In the genomic region with DNA sequence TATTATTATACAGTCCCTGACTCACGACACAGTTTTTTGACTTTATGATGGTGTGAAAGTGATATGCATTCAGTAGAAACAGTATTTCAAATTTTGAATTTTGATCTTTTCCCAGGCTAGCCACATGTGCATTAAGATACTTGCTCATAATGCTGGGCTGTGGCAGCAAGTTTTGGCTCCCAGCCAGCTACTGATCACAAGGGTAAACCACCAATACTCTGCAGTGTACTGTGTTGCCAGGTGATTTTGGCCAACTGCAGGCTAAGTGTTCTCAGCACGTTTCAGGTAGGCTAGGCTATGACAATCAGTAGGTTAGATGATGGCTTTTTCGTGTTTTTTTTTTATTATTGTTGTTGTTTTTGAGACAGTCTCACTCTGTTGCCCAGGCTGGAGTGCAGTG, we compare ENCODE assay signal across 9 cellular contexts.
DNase-seq lines count a peak whose midpoint lies in the region; ATAC-seq and TF ChIP-seq lines count a peak whose summit lies in the region.
"Had no signal": no experiment of that assay in that cellular context is flagged by ENCODE, and none has a peak within 500 bp of the region (broad histone marks: within the 10 kb centered on the region; RNA-seq: fewer than 3 reads in every experiment).

No MANE protein-coding gene starts in this region.

- no peaks in the 10 kb centered on the region for H3K27me3 ChIP-seq in body of pancreas
- H3K27me3 ChIP-seq in neutrophil: no peaks in the 10 kb centered on the region

- no peaks in the 10 kb centered on the region for H3K27me3 Mint-ChIP-seq in activated CD4-positive, alpha-beta T cell treated with anti-CD3 and anti-CD28 coated beads for 36 hours

- intact Hi-C loops in activated CD4-positive, alpha-beta T cell treated with anti-CD3 and anti-CD28 coated beads for 36 hours (cut with DNase I, micrococcal nuclease): no loop called here
- intact Hi-C loops in body of pancreas (cut with DNase I): no loop called here

- H3K4me3 ChIP-seq in body of pancreas (no peak overlapping the region), neutrophil (ENCODE audit: low read depth in 1 of 2, low read length in 1 of 2) (no peak overlapping the region)

- H3K9me3 ChIP-seq in body of pancreas: no peaks in the 10 kb centered on the region
- H3K9me3 ChIP-seq in neutrophil: no peaks in the 10 kb centered on the region

- no peak overlapping the region for H3K27ac Mint-ChIP-seq in activated CD4-positive, alpha-beta T cell treated with anti-CD3 and anti-CD28 coated beads for 36 hours

- H3K4me1 Mint-ChIP-seq in activated CD4-positive, alpha-beta T cell treated with anti-CD3 and anti-CD28 coated beads for 36 hours: peaks cover 6% of the 10 kb centered on the region

- ATAC-seq in activated CD4-positive, alpha-beta T cell treated with anti-CD3 and anti-CD28 coated beads for 36 hours: peak; percentile 58
- ATAC-seq in body of pancreas: no peak
- ATAC-seq in GM18870 (IDR thresholded peaks at IDR 0.05; ENCODE audit: unreplicated experiment): no peak
- no peak for ATAC-seq in GM18517 (IDR thresholded peaks at IDR 0.05; ENCODE audit: unreplicated experiment)

- peak; percentile 51 for DNase-seq in activated CD4-positive, alpha-beta T cell treated with anti-CD3 and anti-CD28 coated beads for 36 hours
- DNase-seq in activated CD4-positive, alpha-beta T cell treated with anti-CD3 and anti-CD28 coated beads for 4 hours: no peak
- DNase-seq in NCI-H2196 (lab: John Stamatoyannopoulos, UW; ENCODE audit: unreplicated experiment) (peak; percentile 57), body of pancreas (peak; percentile 39 to 70 (median 63)), T-helper 1 cell (no peak)
- DNase-seq: activated gamma-delta T cell treated with Interleukin-2 at 50 U/mL for 16 hours had no signal

- no peaks in the 10 kb centered on the region for H3K9me3 Mint-ChIP-seq in activated CD4-positive, alpha-beta T cell treated with anti-CD3 and anti-CD28 coated beads for 36 hours (ENCODE audit: low read depth)

- CTCF ChIA-PET in activated CD4-positive, alpha-beta T cell treated with anti-CD3 and anti-CD28 coated beads for 36 hours (lab: Charles Lee): interaction anchor here (0.7 kb wide), 1 partner anchor 1047 kb away, joined by 3 read pairs; no protein-coding TSS in a partner anchor

- 72 to 76% methylated on average over 3 of the region's 3 CpGs for WGBS in body of pancreas, 2 donors

- peaks cover 3% of the 10 kb centered on the region for H3K36me3 Mint-ChIP-seq in activated CD4-positive, alpha-beta T cell treated with anti-CD3 and anti-CD28 coated beads for 36 hours (ENCODE audit: low read depth)

- POLR2A ChIA-PET in activated CD4-positive, alpha-beta T cell treated with anti-CD3 and anti-CD28 coated beads for 36 hours (lab: Charles Lee): no interaction called here

- H3K36me3 ChIP-seq in body of pancreas (replicated peaks in 1 of 2; ENCODE audit: insufficient read depth in 1 of 2, low read depth in 2 of 2): no peaks in the 10 kb centered on the region
- H3K36me3 ChIP-seq in neutrophil: no peaks in the 10 kb centered on the region

- no peak overlapping the region for H3K4me3 Mint-ChIP-seq in activated CD4-positive, alpha-beta T cell treated with anti-CD3 and anti-CD28 coated beads for 36 hours

- H3K4me1 ChIP-seq in body of pancreas (peaks cover 36% of the 10 kb centered on the region), neutrophil (ENCODE audit: control insufficient read depth in 1 of 2, insufficient read depth in 1 of 2, low read depth in 1 of 2, low read length in 1 of 2) (peaks cover 94 to 97% of the 10 kb centered on the region in 2 experiments)

- no peak for TF ChIP-seq CTCF in body of pancreas (IDR thresholded peaks at IDR 0.05)
- no peak for TF ChIP-seq CTCF in neutrophil (IDR thresholded peaks at IDR 0.05)

- TF ChIP-seq POLR2A in body of pancreas (IDR thresholded peaks at IDR 0.05): no peak

- H3K27ac ChIP-seq in body of pancreas: no peak overlapping the region
- H3K27ac ChIP-seq in neutrophil: peak overlapping the region; percentile 91

Comparison
In these comparisons a context has a peak if more than half of its experiments do, and no peak if none do; other contexts are left out.
1. DNase-seq: peak in activated CD4-positive, alpha-beta T cell treated with anti-CD3 and anti-CD28 coated beads for 36 hours (single experiment), NCI-H2196 (single experiment) and body of pancreas (4 of 4); none in activated CD4-positive, alpha-beta T cell treated with anti-CD3 and anti-CD28 coated beads for 4 hours (0 of 2) and T-helper 1 cell (0 of 5).